ENCODE assay signal across 11 cellular contexts in genomic region chr12:3107071-3107583, GRCh38. TPM values are rescaled to one million over a fixed set of nuclear protein-coding genes. Genes with fewer than 3 reads are reported as not detected.
DNase-seq lines count a peak whose midpoint lies in the region; ATAC-seq and TF ChIP-seq lines count a peak whose summit lies in the region.
"Had no signal": no experiment of that assay in that cellular context is flagged by ENCODE, and none has a peak within 500 bp of the region (broad histone marks: within the 10 kb centered on the region; RNA-seq: fewer than 3 reads in every experiment).

No MANE protein-coding gene starts in this region.

- no peak overlapping the region for H3K9ac ChIP-seq in skeletal muscle satellite cell (ENCODE audit: low read depth, low read length)

- H3K36me3 ChIP-seq in HEK293 (ENCODE audit: control insufficient read depth in 2 of 2, insufficient read depth in 1 of 2, low read length in 2 of 2) (no peaks in the 10 kb centered on the region), skeletal muscle satellite cell (ENCODE audit: insufficient read depth, low read length) (no peaks in the 10 kb centered on the region), OCI-LY7 (ENCODE audit: insufficient read depth, low read length) (no peaks in the 10 kb centered on the region)

- H3K9me3 ChIP-seq in HEK293 (ENCODE audit: control insufficient read depth, insufficient read depth, low read depth, low read length) = no peaks in the 10 kb centered on the region
- H3K9me3 ChIP-seq in skeletal muscle satellite cell (replicated peaks; ENCODE audit: low read length) = no peaks in the 10 kb centered on the region
- H3K9me3 ChIP-seq in OCI-LY7 (ENCODE audit: low read length) = no peaks in the 10 kb centered on the region

- H4K20me1 ChIP-seq in OCI-LY7 (ENCODE audit: insufficient read depth, low read length) = no peaks in the 10 kb centered on the region

- TF ChIP-seq CTCF in HEK293 (tag by site-specific recombination; IDR thresholded peaks at IDR 0.05) (no peak), fibroblast of villous mesenchyme (IDR thresholded peaks at IDR 0.05; ENCODE audit: insufficient read depth, low read depth, low read length) (peak; percentile 2), OCI-LY7 (conservative IDR thresholded peaks at IDR 0.05; ENCODE audit: low read length) (no peak)

- ATAC-seq in HG03457 (IDR thresholded peaks at IDR 0.05; ENCODE audit: unreplicated experiment) = no peak
- ATAC-seq: PC-3 had no signal

- H3K27me3 ChIP-seq in skeletal muscle satellite cell (ENCODE audit: control insufficient read depth, insufficient read depth, low read length) = no peaks in the 10 kb centered on the region

- no TSS peak for BruUV-seq in OCI-LY7 (replicated peaks; lab: Mats Ljungman, UMichigan)

- no peak overlapping the region for H3K4me3 ChIP-seq in HEK293 (ENCODE audit: low read depth, low read length)
- no peak overlapping the region for H3K4me3 ChIP-seq in fibroblast of villous mesenchyme (ENCODE audit: low read depth, low read length)
- H3K4me3 ChIP-seq in skeletal muscle satellite cell (ENCODE audit: low read length) = no peak overlapping the region
- H3K4me3 ChIP-seq in OCI-LY7 (ENCODE audit: low read depth, low read length, poor library complexity, severe bottlenecking) = no peak overlapping the region

- H3K27ac ChIP-seq in HEK293 (ENCODE audit: extremely low read depth, low read depth, low read length) = peak overlapping the region; percentile 49; the same call in 1 of the 2 replicates
- no peak overlapping the region for H3K27ac ChIP-seq in OCI-LY7 (ENCODE audit: low read depth, low read length, poor library complexity, severe bottlenecking)

- H3K79me2 ChIP-seq in OCI-LY7 (ENCODE audit: insufficient read depth, low read depth, low read length) = no peaks in the 10 kb centered on the region

- CTCF ChIA-PET in HEK293 (lab: Yijun Ruan, JAX) (interaction anchor here (1.0 to 3.2 kb wide), 4 partner anchors 9 to 169 kb away, joined by 3 to 13 read pairs (median 4); no protein-coding TSS in a partner anchor), OCI-LY7 (lab: Charles Lee; ENCODE audit: unreplicated experiment) (no interaction called here)

- H3K4me2 ChIP-seq in skeletal muscle satellite cell (ENCODE audit: low read length) (peak overlapping the region; percentile 48), OCI-LY7 (ENCODE audit: low read length) (no peak overlapping the region)

- no peaks in the 10 kb centered on the region for H3K9me2 ChIP-seq in OCI-LY7 (ENCODE audit: insufficient read depth, low read length)

- POLR2A ChIA-PET in HEK293 (lab: Yijun Ruan, JAX) (no interaction called here), OCI-LY7 (lab: Charles Lee) (no interaction called here)

- intact Hi-C loops in OCI-LY7 (cut with micrococcal nuclease; ENCODE audit: unreplicated experiment) = no loop called here

- DNase-seq in T1000 (lab: John Stamatoyannopoulos, UW) (peak; percentile 82), fibroblast of villous mesenchyme (ENCODE audit: low read depth) (peak; percentile 76), OCI-LY7 (ENCODE audit: low spot score) (no peak)
- no peak for DNase-seq in effector CD8-positive, alpha-beta T cell (lab: John Stamatoyannopoulos, UW)
- DNase-seq: activated naive CD4-positive, alpha-beta T cell treated with Interleukin-2 at 50 U/mL for 16 hours; GF-D8; NCI-H1436; PC-3 had no signal

- H3K4me1 ChIP-seq in HEK293 (ENCODE audit: control insufficient read depth, insufficient read depth, low read length) (peaks cover 8% of the 10 kb centered on the region), skeletal muscle satellite cell (ENCODE audit: control insufficient read depth, insufficient read depth, low read length) (peaks cover 13% of the 10 kb centered on the region), OCI-LY7 (ENCODE audit: insufficient read depth, low read length, poor library complexity, severe bottlenecking) (no peaks in the 10 kb centered on the region)

- no peak overlapping the region for H2AFZ ChIP-seq in OCI-LY7 (ENCODE audit: low read length)

TF ChIP-seq in HEK293, 187 proteins besides CTCF, POLR2A, EP300 and RAD21 (continues in another document):
- no peak for TF ChIP-seq ZNF449 (tag by site-specific recombination; IDR thresholded peaks at IDR 0.05)
- 0 out of 2 replicates have a peak, but pooled peaks have one; percentile 9 for TF ChIP-seq ZNF398 (tag by site-specific recombination; IDR thresholded peaks at IDR 0.05)
- TF ChIP-seq GLIS2 (tag by site-specific recombination; IDR thresholded peaks at IDR 0.05) = peak; percentile 55
- peak; percentile 63 for TF ChIP-seq ZBTB17 (tag by site-specific recombination; IDR thresholded peaks at IDR 0.05)
- 0 out of 2 replicates have a peak, but pooled peaks have one; percentile 56 for TF ChIP-seq ZBTB8A (tag by site-specific recombination; IDR thresholded peaks at IDR 0.05)
- peak; percentile 74 for TF ChIP-seq PRDM4 (tag by site-specific recombination; IDR thresholded peaks at IDR 0.05)
- peak; percentile 57 for TF ChIP-seq REST (tag by site-specific recombination; IDR thresholded peaks at IDR 0.05)
- TF ChIP-seq ZNF585B (tag by site-specific recombination; IDR thresholded peaks at IDR 0.05) = no peak
- 0 out of 2 replicates have a peak, but pooled peaks have one; percentile 66 for TF ChIP-seq ZNF660 (tag by site-specific recombination; IDR thresholded peaks at IDR 0.05)

RNA-seq across cellular contexts. Expression of gene TSPAN9, which starts 29.9 kb away (rescaled TPM):
- total RNA-seq in fibroblast of villous mesenchyme = 41.6 and 76.0 TPM in 2 replicates
- 5.8 and 15.9 TPM in 2 replicates for total RNA-seq in skeletal muscle satellite cell (2012; rRNA removed)
- total RNA-seq in OCI-LY7 (2014; rRNA removed; shearing (Covaris generic)) = 0.50 TPM in 1 of 2 replicates, not detected in the other
- total RNA-seq in OCI-LY7 (2022) = 0.74 and 1.3 TPM in 2 replicates

Comparison
In these comparisons a context has a peak if more than half of its experiments do, and no peak if none do; other contexts are left out.
1. DNase-seq: peak in T1000 (single experiment) and fibroblast of villous mesenchyme (single experiment); none in OCI-LY7 (single experiment) and effector CD8-positive, alpha-beta T cell (single experiment).
2. RNA of gene TSPAN9, which starts 29.9 kb away (total RNA-seq): 41.6 to 76.0 TPM in fibroblast of villous mesenchyme; 0.50 to 1.3 TPM in OCI-LY7; every median in the first group is over 10 times any median in the second.